ENCODE assay signal across 11 cellular contexts in genomic region chr16:82016268-82016667, GRCh38. TPM values are rescaled to one million over a fixed set of nuclear protein-coding genes. Genes with fewer than 3 reads are reported as not detected.
DNase-seq lines count a peak whose midpoint lies in the region; ATAC-seq and TF ChIP-seq lines count a peak whose summit lies in the region.
"Had no signal": no experiment of that assay in that cellular context is flagged by ENCODE, and none has a peak within 500 bp of the region (broad histone marks: within the 10 kb centered on the region; RNA-seq: fewer than 3 reads in every experiment).

No MANE protein-coding gene starts in this region.

- POLR2A ChIA-PET in MCF 10A (lab: Yijun Ruan, JAX): no interaction called here

- peaks cover 0 to 3% of the 10 kb centered on the region in 2 donors for H3K27me3 ChIP-seq in breast epithelium
- no peaks in the 10 kb centered on the region for H3K27me3 ChIP-seq in Peyer's patch
- H3K27me3 ChIP-seq in transverse colon: peaks cover 3% of the 10 kb centered on the region
- H3K27me3 ChIP-seq: SJCRH30 had no signal

- TF ChIP-seq POLR2A in breast epithelium (IDR thresholded peaks at IDR 0.05) (no peak), Peyer's patch (IDR thresholded peaks at IDR 0.05) (no peak), transverse colon (IDR thresholded peaks at IDR 0.05) (no peak)

- no peaks in the 10 kb centered on the region for H3K9me3 Mint-ChIP-seq in MCF 10A (ENCODE audit: unreplicated experiment)
- H3K9me3 Mint-ChIP-seq in activated T-helper 2 cell treated with anti-CD3 and anti-CD28 coated beads, Interferon-gamma antibody, Interleukin-2, Interleukin-4, amounts not matched to agents 10 μg/mL and 5 μg/mL and 100 μg/mL, durations not matched to agents 14 hours and 24 hours and 36 hours: peaks cover 4% of the 10 kb centered on the region
- H3K9me3 Mint-ChIP-seq in activated naive CD8-positive, alpha-beta T cell treated with anti-CD3 and anti-CD28 coated beads, Interleukin-2, amount 50 U/mL, for 24 hours: peaks cover 14% of the 10 kb centered on the region

- CTCF ChIA-PET in MCF 10A (lab: Yijun Ruan, JAX): interaction anchor here (0.7 to 1.2 kb wide), 3 partner anchors 9 to 114 kb away, joined by 3 to 4 read pairs (median 3); no protein-coding TSS in a partner anchor

- H3K27ac ChIP-seq in breast epithelium: no peak overlapping the region
- peak overlapping the region in 1 of 4 donors; percentile 54 for H3K27ac ChIP-seq in Peyer's patch
- no peak overlapping the region for H3K27ac ChIP-seq in transverse colon
- H3K27ac ChIP-seq: SJCRH30 had no signal

- TF ChIP-seq EP300 in transverse colon (IDR thresholded peaks at IDR 0.05; ENCODE audit: low read depth): no peak

- H3K4me3 Mint-ChIP-seq in MCF 10A (ENCODE audit: unreplicated experiment): peak overlapping the region; percentile 31
- H3K4me3 Mint-ChIP-seq in activated T-helper 2 cell treated with anti-CD3 and anti-CD28 coated beads, Interferon-gamma antibody, Interleukin-2, Interleukin-4, amounts not matched to agents 10 μg/mL and 5 μg/mL and 100 μg/mL, durations not matched to agents 14 hours and 24 hours and 36 hours (ENCODE audit: low read depth): no peak overlapping the region
- no peak overlapping the region for H3K4me3 Mint-ChIP-seq in activated naive CD8-positive, alpha-beta T cell treated with anti-CD3 and anti-CD28 coated beads, Interleukin-2, amount 50 U/mL, for 24 hours
- H3K4me3 Mint-ChIP-seq: naive thymus-derived CD4-positive, alpha-beta T cell had no signal

- intact Hi-C loops in MCF 10A (cut with micrococcal nuclease): no loop called here
- intact Hi-C loops in breast epithelium (cut with DNase I; ENCODE audit: low total_unique reads): no loop called here
- intact Hi-C loops in transverse colon (cut with DNase I; ENCODE audit: low total_unique reads): no loop called here
- intact Hi-C loops in activated T-helper 2 cell treated with anti-CD3 and anti-CD28 coated beads, Interferon-gamma antibody, Interleukin-2, Interleukin-4, amounts not matched to agents 10 μg/mL and 5 μg/mL and 100 μg/mL, durations not matched to agents 14 hours and 24 hours and 36 hours (cut with micrococcal nuclease): no loop called here

- H3K36me3 ChIP-seq in breast epithelium: no peaks in the 10 kb centered on the region
- no peaks in the 10 kb centered on the region for H3K36me3 ChIP-seq in Peyer's patch
- no peaks in the 10 kb centered on the region for H3K36me3 ChIP-seq in transverse colon
- H3K36me3 ChIP-seq: SJCRH30 had no signal

- no TSS peak for BruUV-seq in MCF 10A (replicated peaks; lab: Mats Ljungman, UMichigan)

- peaks cover 0 to 8% of the 10 kb centered on the region in 2 donors for H3K9me3 ChIP-seq in breast epithelium
- no peaks in the 10 kb centered on the region for H3K9me3 ChIP-seq in Peyer's patch
- peaks cover 0 to 9% of the 10 kb centered on the region in 2 donors for H3K9me3 ChIP-seq in transverse colon
- H3K9me3 ChIP-seq: SJCRH30 had no signal

- in situ Hi-C loops in transverse colon (cut with MboI; ENCODE audit: low pct_ligation_motif_present in 1 of 4, low pct_unique_long_range_greater_than_20kb in 1 of 4, low sequenced_read_pairs in 3 of 4): no loop called here

- H3K4me1 Mint-ChIP-seq in MCF 10A (ENCODE audit: insufficient read depth, unreplicated experiment): peaks cover 7% of the 10 kb centered on the region
- peaks cover 3% of the 10 kb centered on the region for H3K4me1 Mint-ChIP-seq in activated T-helper 2 cell treated with anti-CD3 and anti-CD28 coated beads, Interferon-gamma antibody, Interleukin-2, Interleukin-4, amounts not matched to agents 10 μg/mL and 5 μg/mL and 100 μg/mL, durations not matched to agents 14 hours and 24 hours and 36 hours (ENCODE audit: low read depth)
- H3K4me1 Mint-ChIP-seq in activated naive CD8-positive, alpha-beta T cell treated with anti-CD3 and anti-CD28 coated beads, Interleukin-2, amount 50 U/mL, for 24 hours: peaks cover 4% of the 10 kb centered on the region

- ATAC-seq in activated naive CD8-positive, alpha-beta T cell treated with anti-CD3 and anti-CD28 coated beads, Interleukin-2, amount 50 U/mL, for 24 hours: no peak
- ATAC-seq: naive thymus-derived CD4-positive, alpha-beta T cell had no signal

- TF ChIP-seq CTCF in MCF 10A (IDR thresholded peaks at IDR 0.05; ENCODE audit: unreplicated experiment) (peak; percentile 26), breast epithelium (IDR thresholded peaks at IDR 0.05) (no peak), Peyer's patch (IDR thresholded peaks at IDR 0.05) (peak in 4 of 6 experiments; percentile 13 to 63 (median 54)), fibroblast of villous mesenchyme (IDR thresholded peaks at IDR 0.05; ENCODE audit: insufficient read depth, low read depth, low read length) (peak; percentile 66), transverse colon (IDR thresholded peaks at IDR 0.05) (peak in 4 of 5 experiments; percentile 37 to 45 (median 40))

- no peaks in the 10 kb centered on the region for H3K36me3 Mint-ChIP-seq in MCF 10A (ENCODE audit: insufficient read depth, unreplicated experiment)
- peaks cover 4% of the 10 kb centered on the region for H3K36me3 Mint-ChIP-seq in activated T-helper 2 cell treated with anti-CD3 and anti-CD28 coated beads, Interferon-gamma antibody, Interleukin-2, Interleukin-4, amounts not matched to agents 10 μg/mL and 5 μg/mL and 100 μg/mL, durations not matched to agents 14 hours and 24 hours and 36 hours (ENCODE audit: low read depth)
- peaks cover 3% of the 10 kb centered on the region for H3K36me3 Mint-ChIP-seq in activated naive CD8-positive, alpha-beta T cell treated with anti-CD3 and anti-CD28 coated beads, Interleukin-2, amount 50 U/mL, for 24 hours (ENCODE audit: low read depth)

- peaks cover 18% of the 10 kb centered on the region for H3K27me3 Mint-ChIP-seq in MCF 10A (ENCODE audit: insufficient read depth, unreplicated experiment)
- peaks cover 15% of the 10 kb centered on the region for H3K27me3 Mint-ChIP-seq in activated T-helper 2 cell treated with anti-CD3 and anti-CD28 coated beads, Interferon-gamma antibody, Interleukin-2, Interleukin-4, amounts not matched to agents 10 μg/mL and 5 μg/mL and 100 μg/mL, durations not matched to agents 14 hours and 24 hours and 36 hours (ENCODE audit: low read depth)
- peaks cover 30% of the 10 kb centered on the region for H3K27me3 Mint-ChIP-seq in activated naive CD8-positive, alpha-beta T cell treated with anti-CD3 and anti-CD28 coated beads, Interleukin-2, amount 50 U/mL, for 24 hours

- DNase-seq in MCF 10A (ENCODE audit: unreplicated experiment) (peak; percentile 58), breast epithelium (ENCODE audit: low spot score in 2 of 2) (no peak), Peyer's patch (no peak), fibroblast of villous mesenchyme (ENCODE audit: low read depth) (peak; percentile 74), transverse colon (no peak), NCI-H187 treated with DMSO at 0.1 percent for 48 hours (lab: John Stamatoyannopoulos, UW) (no peak)
- no peak for DNase-seq in activated T-helper 2 cell treated with anti-CD3 and anti-CD28 coated beads, Interferon-gamma antibody, Interleukin-2, Interleukin-4, amounts not matched to agents 10 μg/mL and 5 μg/mL and 100 μg/mL, durations not matched to agents 14 hours and 24 hours and 36 hours (ENCODE audit: low spot score)
- DNase-seq in activated naive CD8-positive, alpha-beta T cell treated with anti-CD3 and anti-CD28 coated beads, Interleukin-2, amount 50 U/mL, for 24 hours: no peak
- DNase-seq: DMS153; naive thymus-derived CD4-positive, alpha-beta T cell had no signal

- no peak overlapping the region for H3K4me3 ChIP-seq in breast epithelium
- H3K4me3 ChIP-seq in Peyer's patch: no peak overlapping the region
- H3K4me3 ChIP-seq in fibroblast of villous mesenchyme (ENCODE audit: low read depth, low read length): no peak overlapping the region
- no peak overlapping the region for H3K4me3 ChIP-seq in transverse colon
- H3K4me3 ChIP-seq: SJCRH30 had no signal

- no peaks in the 10 kb centered on the region for H3K4me1 ChIP-seq in breast epithelium
- no peaks in the 10 kb centered on the region for H3K4me1 ChIP-seq in Peyer's patch
- no peaks in the 10 kb centered on the region for H3K4me1 ChIP-seq in transverse colon
- H3K4me1 ChIP-seq: SJCRH30 had no signal

- peak overlapping the region; percentile 7 for H3K27ac Mint-ChIP-seq in MCF 10A (ENCODE audit: low read depth, unreplicated experiment)
- no peak overlapping the region for H3K27ac Mint-ChIP-seq in activated T-helper 2 cell treated with anti-CD3 and anti-CD28 coated beads, Interferon-gamma antibody, Interleukin-2, Interleukin-4, amounts not matched to agents 10 μg/mL and 5 μg/mL and 100 μg/mL, durations not matched to agents 14 hours and 24 hours and 36 hours
- H3K27ac Mint-ChIP-seq in activated naive CD8-positive, alpha-beta T cell treated with anti-CD3 and anti-CD28 coated beads, Interleukin-2, amount 50 U/mL, for 24 hours: no peak overlapping the region
- H3K27ac Mint-ChIP-seq: naive thymus-derived CD4-positive, alpha-beta T cell had no signal

- WGBS in transverse colon (ENCODE audit: low coverage in 1 of 2), 2 donors: 26 to 27% methylated on average over 4 to 7 of the region's 7 CpGs

RNA-seq across cellular contexts. Expression of gene SDR42E1, which starts 5.0 kb away (rescaled TPM):
- total RNA-seq in MCF 10A (2022) (7.8 and 8.4 TPM in 2 replicates), breast epithelium (10 to 100 TPM in 1 of 3 donors, 1 to 10 TPM in 1, under 1 TPM in 1; 0.16 to 11.7 (median 6.9) TPM), Peyer's patch (10 to 100 TPM in 3 of 4 donors, 1 to 10 TPM in 1; 1.7 to 19.8 (median 17.1) TPM), fibroblast of villous mesenchyme (2.6 TPM in 2 replicates), transverse colon (10 to 100 TPM in 1 of 4 donors, 1 to 10 TPM in 3; 3.4 to 12.2 (median 7.7) TPM)
- 3.9 and 4.2 TPM in 2 replicates for total RNA-seq in activated T-helper 2 cell treated with anti-CD3 and anti-CD28 coated beads, Interferon-gamma antibody, Interleukin-2, Interleukin-4, amounts not matched to agents 10 μg/mL and 5 μg/mL and 100 μg/mL, durations not matched to agents 14 hours and 24 hours and 36 hours

RNA-seq across cellular contexts. Expression of gene HSD17B2, which starts 18.8 kb away (rescaled TPM):
- total RNA-seq in MCF 10A (2022) (0.93 and 2.1 TPM in 2 replicates), breast epithelium (1 to 10 TPM in 2 of 3 donors, not detected in 1; 4.5 to 8.8 TPM), Peyer's patch (100 to 1,000 TPM in 3 of 4 donors, 10 to 100 TPM in 1; 19.8 to 173 (median 140) TPM), fibroblast of villous mesenchyme (8.7 and 9.5 TPM in 2 replicates), transverse colon (100 to 1,000 TPM in 1 of 4 donors, 10 to 100 TPM in 2, 1 to 10 TPM in 1; 9.6 to 146 (median 82.3) TPM)
- total RNA-seq in activated T-helper 2 cell treated with anti-CD3 and anti-CD28 coated beads, Interferon-gamma antibody, Interleukin-2, Interleukin-4, amounts not matched to agents 10 μg/mL and 5 μg/mL and 100 μg/mL, durations not matched to agents 14 hours and 24 hours and 36 hours: not detected in 2 replicates
- total RNA-seq: naive thymus-derived CD4-positive, alpha-beta T cell; SJCRH30 had no signal

Comparison
In these comparisons a context has a peak if more than half of its experiments do, and no peak if none do; other contexts are left out.
1. DNase-seq: peak in MCF 10A (single experiment) and fibroblast of villous mesenchyme (single experiment); none in breast epithelium (0 of 2), Peyer's patch (0 of 3), transverse colon (single experiment), NCI-H187 treated with DMSO at 0.1 percent for 48 hours (single experiment), activated T-helper 2 cell treated with anti-CD3 and anti-CD28 coated beads, Interferon-gamma antibody, Interleukin-2, Interleukin-4, amounts not matched to agents 10 μg/mL and 5 μg/mL and 100 μg/mL, durations not matched to agents 14 hours and 24 hours and 36 hours (single experiment) and activated naive CD8-positive, alpha-beta T cell treated with anti-CD3 and anti-CD28 coated beads, Interleukin-2, amount 50 U/mL, for 24 hours (single experiment).
2. CTCF ChIP-seq: peak in MCF 10A (single experiment), Peyer's patch (4 of 6), fibroblast of villous mesenchyme (single experiment) and transverse colon (4 of 5); none in breast epithelium (0 of 3).